26 cellular contexts compared by ENCODE assay signal in genomic region chr18:2825613-2826205, GRCh38. TPM values are rescaled to one million over a fixed set of nuclear protein-coding genes. Genes with fewer than 3 reads are reported as not detected.
A peak's percentile ranks its signal among the peaks of the same experiment; 100 is the strongest.
DNase-seq lines count a peak whose midpoint lies in the region; ATAC-seq, FAIRE-seq and TF ChIP-seq lines count a peak whose summit lies in the region.
"Had no signal": no experiment of that assay in that cellular context is flagged by ENCODE, and none has a peak within 500 bp of the region (broad histone marks: within the 10 kb centered on the region; RNA-seq: fewer than 3 reads in every experiment).

No MANE protein-coding gene starts in this region.

- POLR2A ChIA-PET in activated CD4-positive, alpha-beta T cell treated with anti-CD3 and anti-CD28 coated beads for 36 hours (lab: Charles Lee): no interaction called here

- H3K27ac ChIP-seq in esophagus muscularis mucosa (replicated peaks in 1 of 4): no peak overlapping the region
- H3K27ac ChIP-seq: 22Rv1, RWPE1 had no signal

- no peak overlapping the region for H3K4me3 Mint-ChIP-seq in activated CD4-positive, alpha-beta T cell treated with anti-CD3 and anti-CD28 coated beads, Interleukin-2, amount 10 ng/mL, durations not matched to agents 24 days and 14 days
- H3K4me3 Mint-ChIP-seq in activated CD4-positive, alpha-beta T cell treated with anti-CD3 and anti-CD28 coated beads for 36 hours: no peak overlapping the region
- H3K4me3 Mint-ChIP-seq in mesothelial cell of epicardium (no peak overlapping the region), immature natural killer cell (no peak overlapping the region)
- H3K4me3 Mint-ChIP-seq: CD14-positive monocyte had no signal

- intact Hi-C loops in activated CD4-positive, alpha-beta T cell treated with anti-CD3 and anti-CD28 coated beads, Interleukin-2, amount 10 ng/mL, durations not matched to agents 24 days and 14 days (cut with micrococcal nuclease): no loop called here
- intact Hi-C loops in activated CD4-positive, alpha-beta T cell treated with anti-CD3 and anti-CD28 coated beads for 36 hours (cut with DNase I, micrococcal nuclease): no loop called here
- intact Hi-C loops in esophagus muscularis mucosa (cut with DNase I): no loop called here

- H3K4me1 Mint-ChIP-seq in activated CD4-positive, alpha-beta T cell treated with anti-CD3 and anti-CD28 coated beads, Interleukin-2, amount 10 ng/mL, durations not matched to agents 24 days and 14 days: no peaks in the 10 kb centered on the region
- H3K4me1 Mint-ChIP-seq in activated CD4-positive, alpha-beta T cell treated with anti-CD3 and anti-CD28 coated beads for 36 hours: no peaks in the 10 kb centered on the region
- H3K4me1 Mint-ChIP-seq in mesothelial cell of epicardium: peaks cover 14% of the 10 kb centered on the region
- no peaks in the 10 kb centered on the region for H3K4me1 Mint-ChIP-seq in immature natural killer cell

- H3K27me3 ChIP-seq in esophagus muscularis mucosa: no peaks in the 10 kb centered on the region
- H3K27me3 ChIP-seq: BE2C had no signal

- FAIRE-seq in urothelium cell line (lab: Jason Lieb, UNC) (peak; percentile 32), D721Med (lab: Jason Lieb, UNC) (no peak)
- FAIRE-seq: G401.6 had no signal

- peak; percentile 31 for DNase-seq in activated CD4-positive, alpha-beta T cell treated with anti-CD3 and anti-CD28 coated beads, Interleukin-2, amount 10 ng/mL, durations not matched to agents 24 days and 14 days
- no peak for DNase-seq in activated CD4-positive, alpha-beta T cell treated with anti-CD3 and anti-CD28 coated beads for 36 hours
- DNase-seq in esophagus muscularis mucosa (ENCODE audit: extremely low spot score) (peak; percentile 42), mesothelial cell of epicardium (ENCODE audit: low spot score in 2 of 2, unreplicated experiment in 2 of 2) (no peak), urothelium cell line (ENCODE audit: low spot score) (no peak), D721Med (ENCODE audit: insufficient read length, low spot score) (no peak), immature natural killer cell (no peak), NOMO-1 treated with dmso at 0.1 percent for 144 hours (lab: John Stamatoyannopoulos, UW; ENCODE audit: unreplicated experiment) (no peak)
- DNase-seq: BE2C; H7; KBM-7; MV-4-11; NCI-H1105; NCI-H1436 treated with DMSO at 0.1 percent for 48 hours; NCI-H2029; NCI-H446; NCI-H526; NCI-H82; NK-92 treated with Interleukin-12 subunit alpha and Interleukin-12 subunit beta, amount 100 ng/mL, for 24 hours; SHP77 had no signal

- TF ChIP-seq POLR2A in esophagus muscularis mucosa (IDR thresholded peaks at IDR 0.05; ENCODE audit: low read depth): no peak

- peaks cover 8% of the 10 kb centered on the region for H3K27me3 Mint-ChIP-seq in activated CD4-positive, alpha-beta T cell treated with anti-CD3 and anti-CD28 coated beads, Interleukin-2, amount 10 ng/mL, durations not matched to agents 24 days and 14 days
- H3K27me3 Mint-ChIP-seq in activated CD4-positive, alpha-beta T cell treated with anti-CD3 and anti-CD28 coated beads for 36 hours: no peaks in the 10 kb centered on the region
- H3K27me3 Mint-ChIP-seq in mesothelial cell of epicardium (ENCODE audit: low read depth) (no peaks in the 10 kb centered on the region), immature natural killer cell (ENCODE audit: low read depth in 3 of 3) (peaks cover 0 to 3% (median 0%) of the 10 kb centered on the region in 3 donors)

- 88% methylated on average over 4 of the region's 4 CpGs for WGBS in esophagus muscularis mucosa

- H3K9me3 Mint-ChIP-seq in activated CD4-positive, alpha-beta T cell treated with anti-CD3 and anti-CD28 coated beads, Interleukin-2, amount 10 ng/mL, durations not matched to agents 24 days and 14 days: peaks cover 7% of the 10 kb centered on the region
- H3K9me3 Mint-ChIP-seq in activated CD4-positive, alpha-beta T cell treated with anti-CD3 and anti-CD28 coated beads for 36 hours (ENCODE audit: low read depth): no peaks in the 10 kb centered on the region
- H3K9me3 Mint-ChIP-seq in mesothelial cell of epicardium (peaks cover 4% of the 10 kb centered on the region), immature natural killer cell (peaks cover 0 to 2% (median 0%) of the 10 kb centered on the region in 6 donors)

- no peaks in the 10 kb centered on the region for H3K9me3 ChIP-seq in esophagus muscularis mucosa
- H3K9me3 ChIP-seq: BE2C had no signal

- TF ChIP-seq EP300 in esophagus muscularis mucosa (IDR thresholded peaks at IDR 0.05): no peak

- CTCF ChIA-PET in activated CD4-positive, alpha-beta T cell treated with anti-CD3 and anti-CD28 coated beads for 36 hours (lab: Charles Lee): interaction anchor here (0.6 kb wide), 1 partner anchor 30 kb away, joined by 3 read pairs; no protein-coding TSS in a partner anchor

- no peaks in the 10 kb centered on the region for H3K36me3 ChIP-seq in esophagus muscularis mucosa
- H3K36me3 ChIP-seq: BE2C had no signal

- H3K36me3 Mint-ChIP-seq in activated CD4-positive, alpha-beta T cell treated with anti-CD3 and anti-CD28 coated beads, Interleukin-2, amount 10 ng/mL, durations not matched to agents 24 days and 14 days (ENCODE audit: low read depth): no peaks in the 10 kb centered on the region
- H3K36me3 Mint-ChIP-seq in activated CD4-positive, alpha-beta T cell treated with anti-CD3 and anti-CD28 coated beads for 36 hours (ENCODE audit: low read depth): no peaks in the 10 kb centered on the region
- H3K36me3 Mint-ChIP-seq in mesothelial cell of epicardium (peaks cover 1% of the 10 kb centered on the region), immature natural killer cell (peaks cover 0 to 4% (median 0%) of the 10 kb centered on the region in 3 donors)
- H3K36me3 Mint-ChIP-seq: CD14-positive monocyte had no signal

- H3K4me1 ChIP-seq in esophagus muscularis mucosa: peaks cover 0 to 10% (median 1%) of the 10 kb centered on the region in 4 donors
- H3K4me1 ChIP-seq: BE2C had no signal

- TF ChIP-seq CTCF in esophagus muscularis mucosa (IDR thresholded peaks at IDR 0.05) (no peak), mesothelial cell of epicardium (IDR thresholded peaks at IDR 0.05; ENCODE audit: unreplicated experiment) (no peak), D721Med (IDR thresholded peaks at IDR 0.05; ENCODE audit: insufficient read depth, missing control alignments) (no peak)

- H3K27ac Mint-ChIP-seq in activated CD4-positive, alpha-beta T cell treated with anti-CD3 and anti-CD28 coated beads, Interleukin-2, amount 10 ng/mL, durations not matched to agents 24 days and 14 days: no peak overlapping the region
- H3K27ac Mint-ChIP-seq in activated CD4-positive, alpha-beta T cell treated with anti-CD3 and anti-CD28 coated beads for 36 hours: no peak overlapping the region
- H3K27ac Mint-ChIP-seq in mesothelial cell of epicardium (peak overlapping the region; percentile 54), immature natural killer cell (no peak overlapping the region)

- H3K4me3 ChIP-seq in esophagus muscularis mucosa: no peak overlapping the region

- ATAC-seq in activated CD4-positive, alpha-beta T cell treated with anti-CD3 and anti-CD28 coated beads for 36 hours: no peak
- ATAC-seq: Panc1 had no signal

RNA-seq across cellular contexts. Expression of gene EMILIN2, which starts 21.1 kb away (rescaled TPM):
- 32.4 and 35.5 TPM in 2 replicates for total RNA-seq in activated CD4-positive, alpha-beta T cell treated with anti-CD3 and anti-CD28 coated beads, Interleukin-2, amount 10 ng/mL, durations not matched to agents 24 days and 14 days
- total RNA-seq in activated CD4-positive, alpha-beta T cell treated with anti-CD3 and anti-CD28 coated beads for 36 hours: 10 to 100 TPM; 12.0 to 15.7 TPM
- total RNA-seq in esophagus muscularis mucosa (10 to 100 TPM; 10.8 to 24.2 (median 16.7) TPM), mesothelial cell of epicardium (30.2 to 31.3 TPM (median 30.2 TPM) in 3 replicates)
- polyA plus RNA-seq in immature natural killer cell: 1 to 10 TPM; 3.4 to 9.3 (median 4.4) TPM
- total RNA-seq: MCF 10A had no signal

Comparison
In these comparisons a context has a peak if more than half of its experiments do, and no peak if none do; other contexts are left out.
1. DNase-seq: peak in activated CD4-positive, alpha-beta T cell treated with anti-CD3 and anti-CD28 coated beads, Interleukin-2, amount 10 ng/mL, durations not matched to agents 24 days and 14 days (single experiment) and esophagus muscularis mucosa (single experiment); none in activated CD4-positive, alpha-beta T cell treated with anti-CD3 and anti-CD28 coated beads for 36 hours (single experiment), mesothelial cell of epicardium (0 of 2), urothelium cell line (single experiment), D721Med (single experiment), immature natural killer cell (0 of 3) and NOMO-1 treated with dmso at 0.1 percent for 144 hours (single experiment).